ENCODE assay signal across 1 cellular context in genomic region chr12:56333679-56334489, GRCh38.
TF ChIP-seq lines count a peak whose summit lies in the region.

TSS of gene PAN2 (minus strand) at chr12:56334000. CDS start at chr12:56333094, 906 bp downstream.

TF ChIP-seq in K562, 482 proteins besides CTCF, POLR2A, EP300 and RAD21 (continued from another document and continues in another):
- TF ChIP-seq CHD4 (IDR thresholded peaks at IDR 0.05; ENCODE audit: insufficient read depth, insufficient replicate concordance, low read depth, low read length, poor library complexity, severe bottlenecking): no peak
- TF ChIP-seq SRSF7 (optimal IDR thresholded peaks at IDR 0.05; ENCODE audit: low read depth, low read length): no peak
- TF ChIP-seq ZNF23 (CRISPR knock-in tag; IDR thresholded peaks at IDR 0.05): no peak
- no peak; the same call in none of the 2 replicates for TF ChIP-seq JUND (IDR thresholded peaks at IDR 0.05; ENCODE audit: borderline replicate concordance, low read depth, low read length)
- TF ChIP-seq JUND (tag; IDR thresholded peaks at IDR 0.05; ENCODE audit: borderline replicate concordance, low read depth, low read length): peak; percentile 53; the same call in 1 of the 3 replicates
- TF ChIP-seq HEY1 (CRISPR knock-in tag; IDR thresholded peaks at IDR 0.05; ENCODE audit: borderline replicate concordance): 0 out of 2 replicates have a peak, but pooled peaks have one; percentile 55
- TF ChIP-seq NR1H2 (CRISPR knock-in tag; IDR thresholded peaks at IDR 0.05): no peak
- no peak for TF ChIP-seq MED1 (CRISPR knock-in tag; IDR thresholded peaks at IDR 0.05; ENCODE audit: borderline replicate concordance)
- TF ChIP-seq ZNF79 (CRISPR knock-in tag; IDR thresholded peaks at IDR 0.05; ENCODE audit: low read depth): no peak
- TF ChIP-seq ZNF780A (CRISPR knock-in tag; IDR thresholded peaks at IDR 0.05): no peak
- no peak; the same call in 1 of the 2 replicates for TF ChIP-seq MITF (IDR thresholded peaks at IDR 0.05)
- no peak for TF ChIP-seq ELK3 (CRISPR knock-in tag; IDR thresholded peaks at IDR 0.05)
- TF ChIP-seq ZBTB40 (IDR thresholded peaks at IDR 0.05): peak; percentile 50
- TF ChIP-seq ZBTB40 (CRISPR knock-in tag; IDR thresholded peaks at IDR 0.05): no peak
- no peak for TF ChIP-seq LEF1 (IDR thresholded peaks at IDR 0.05)
- TF ChIP-seq SAFB (IDR thresholded peaks at IDR 0.05; ENCODE audit: borderline replicate concordance, low read depth, low read length): no peak
- TF ChIP-seq DDX20 (tag; IDR thresholded peaks at IDR 0.05; ENCODE audit: low read depth): 0 out of 2 replicates have a peak, but pooled peaks have one; percentile 59
- 0 out of 4 replicates have a peak, but pooled peaks of 1 of the 2 experiments have one; percentile 4 for TF ChIP-seq RCOR1 (IDR thresholded peaks at IDR 0.05; ENCODE audit: borderline replicate concordance in 1 of 2, low read depth in 2 of 2, low read length in 2 of 2)
- no peak for TF ChIP-seq TSHZ1 (CRISPR knock-in tag; IDR thresholded peaks at IDR 0.05)
- TF ChIP-seq ZNF174 (CRISPR knock-in tag; IDR thresholded peaks at IDR 0.05): no peak
- no peak for TF ChIP-seq ATF4 (CRISPR knock-in tag; IDR thresholded peaks at IDR 0.05)
- TF ChIP-seq GTF2B (IDR thresholded peaks at IDR 0.05; ENCODE audit: extremely low read depth, insufficient read length): no peak
- TF ChIP-seq ZNF274 (IDR thresholded peaks at IDR 0.05; ENCODE audit: borderline replicate concordance, low read depth, low read length): no peak
- no peak for TF ChIP-seq ZNF507 (tag; conservative IDR thresholded peaks at IDR 0.05)
- TF ChIP-seq DPF2 (IDR thresholded peaks at IDR 0.05): peak; percentile 64
- no peak for TF ChIP-seq ZNF316 (IDR thresholded peaks at IDR 0.05)
- TF ChIP-seq ZNF239 (CRISPR knock-in tag; IDR thresholded peaks at IDR 0.05): no peak; the same call in 1 of the 2 replicates
- peak; percentile 49 for TF ChIP-seq CCNT2 (IDR thresholded peaks at IDR 0.05; ENCODE audit: borderline replicate concordance, extremely low read depth, insufficient read length, low read depth, low read length)
- no peak; the same call in 1 of the 2 replicates for TF ChIP-seq ZNF384 (IDR thresholded peaks at IDR 0.05; ENCODE audit: low read depth, low read length)
- TF ChIP-seq RHOXF2B (CRISPR knock-in tag; conservative IDR thresholded peaks at IDR 0.05): no peak
- peak; percentile 58 for TF ChIP-seq SP1 (CRISPR knock-in tag; IDR thresholded peaks at IDR 0.05)
- TF ChIP-seq BRCA1 (IDR thresholded peaks at IDR 0.05): no peak
- TF ChIP-seq BRCA1 (CRISPR knock-in tag; IDR thresholded peaks at IDR 0.05): no peak
- TF ChIP-seq KDM5B (IDR thresholded peaks at IDR 0.05; ENCODE audit: insufficient replicate concordance, low read depth, low read length): peak; percentile 74
- TF ChIP-seq ARID1B (IDR thresholded peaks at IDR 0.05): peak; percentile 51; the same call in 1 of the 2 replicates
- TF ChIP-seq NCOA4 (IDR thresholded peaks at IDR 0.05; ENCODE audit: partially characterized antibody): no peak
- TF ChIP-seq ZNF766 (CRISPR knock-in tag; conservative IDR thresholded peaks at IDR 0.05): peak; percentile 75
- no peak for TF ChIP-seq LCOR (CRISPR knock-in tag; IDR thresholded peaks at IDR 0.05)
- TF ChIP-seq ZFX (CRISPR knock-in tag; IDR thresholded peaks at IDR 0.05): peak; percentile 43; the same call in 1 of the 2 replicates
- no peak for TF ChIP-seq ZKSCAN3 (CRISPR knock-in tag; IDR thresholded peaks at IDR 0.05)
- TF ChIP-seq NRF1 (conservative IDR thresholded peaks at IDR 0.05 in 1 of 2, IDR thresholded peaks at IDR 0.05 in 1 of 2): peak; percentile 90 to 92
- no peak for TF ChIP-seq ARID3B (CRISPR knock-in tag; IDR thresholded peaks at IDR 0.05; ENCODE audit: borderline replicate concordance)
- no peak for TF ChIP-seq TFE3 (CRISPR knock-in tag; IDR thresholded peaks at IDR 0.05)
